1 cellular context compared by ENCODE assay signal in genomic region chr18:24386680-24387079, GRCh38.
A peak's percentile ranks its signal among the peaks of the same experiment; 100 is the strongest.
TF ChIP-seq lines count a peak whose summit lies in the region.

No MANE protein-coding gene starts in this region.

TF ChIP-seq in HEK293, 187 proteins besides CTCF, POLR2A, EP300 and RAD21 (continued from another document):
- TF ChIP-seq ZBTB44 (tag by site-specific recombination; IDR thresholded peaks at IDR 0.05) (no peak), ZNF214 (tag by site-specific recombination; IDR thresholded peaks at IDR 0.05; ENCODE audit: borderline replicate concordance) (no peak), ZNF350 (tag by site-specific recombination; IDR thresholded peaks at IDR 0.05) (no peak), OSR2 (tag by site-specific recombination; IDR thresholded peaks at IDR 0.05) (no peak), ZNF596 (tag by site-specific recombination; IDR thresholded peaks at IDR 0.05) (no peak), ZNF121 (tag by site-specific recombination; IDR thresholded peaks at IDR 0.05) (peak; percentile 58), GFI1B (tag by site-specific recombination; IDR thresholded peaks at IDR 0.05) (no peak)
